ENCODE assay signal across 20 cellular contexts in genomic region chr2:222878284-222878876, GRCh38. TPM values are rescaled to one million over a fixed set of nuclear protein-coding genes. Genes with fewer than 3 reads are reported as not detected.
A peak's percentile ranks its signal among the peaks of the same experiment; 100 is the strongest.
DNase-seq lines count a peak whose midpoint lies in the region; ATAC-seq and TF ChIP-seq lines count a peak whose summit lies in the region.
"Had no signal": no experiment of that assay in that cellular context is flagged by ENCODE, and none has a peak within 500 bp of the region (broad histone marks: within the 10 kb centered on the region; RNA-seq: fewer than 3 reads in every experiment).

No MANE protein-coding gene starts in this region.

- H3K79me1 ChIP-seq in mesendoderm (ENCODE audit: low read length) = peaks cover 8% of the 10 kb centered on the region

- peak overlapping the region; percentile 29 for H3K4me2 ChIP-seq in mammary epithelial cell (ENCODE audit: insufficient read depth, low read depth, low read length)
- H3K4me2 ChIP-seq in mesendoderm (ENCODE audit: low read length) = no peak overlapping the region

- no peak overlapping the region for H2AK5ac ChIP-seq in mesendoderm (ENCODE audit: low read length)

- H3K4me3 Mint-ChIP-seq in stimulated activated naive CD8-positive, alpha-beta T cell treated with anti-CD3 and anti-CD28 coated beads, Interleukin-15, Interleukin-2, amounts not matched to agents 100 ng/mL and 50 ng/mL, for 24 hours = no peak overlapping the region
- H3K4me3 Mint-ChIP-seq in stimulated activated naive CD8-positive, alpha-beta T cell treated with anti-CD3 and anti-CD28 coated beads, Interleukin-15, amount 100 ng/mL, for 72 hours = no peak overlapping the region
- H3K4me3 Mint-ChIP-seq: activated naive CD8-positive, alpha-beta T cell treated with anti-CD3 and anti-CD28 coated beads, Interleukin-2, amount 10 ng/mL, durations not matched to agents 7 days and 5 days; natural killer cell had no signal

- no peak overlapping the region for H2BK5ac ChIP-seq in mesendoderm (ENCODE audit: low read length)

- H3K18ac ChIP-seq in mesendoderm (ENCODE audit: low read length) = no peak overlapping the region

- no peak overlapping the region for H2BK15ac ChIP-seq in mesendoderm (replicated peaks; ENCODE audit: low read depth)

- no peak for TF ChIP-seq CTCF in mammary epithelial cell (conservative IDR thresholded peaks at IDR 0.05 in 1 of 2, IDR thresholded peaks at IDR 0.05 in 1 of 2; ENCODE audit: extremely low read depth in 1 of 2, insufficient read depth in 1 of 2, low read depth in 1 of 2, low read length in 2 of 2)
- no peak for TF ChIP-seq CTCF in vagina (IDR thresholded peaks at IDR 0.05)

- H3K27me3 Mint-ChIP-seq in stimulated activated naive CD8-positive, alpha-beta T cell treated with anti-CD3 and anti-CD28 coated beads, Interleukin-15, Interleukin-2, amounts not matched to agents 100 ng/mL and 50 ng/mL, for 24 hours = no peaks in the 10 kb centered on the region
- no peaks in the 10 kb centered on the region for H3K27me3 Mint-ChIP-seq in stimulated activated naive CD8-positive, alpha-beta T cell treated with anti-CD3 and anti-CD28 coated beads, Interleukin-15, amount 100 ng/mL, for 72 hours
- H3K27me3 Mint-ChIP-seq: activated naive CD8-positive, alpha-beta T cell treated with anti-CD3 and anti-CD28 coated beads, Interleukin-2, amount 10 ng/mL, durations not matched to agents 7 days and 5 days had no signal

- no peaks in the 10 kb centered on the region for H3K27me3 ChIP-seq in mammary epithelial cell (ENCODE audit: insufficient read depth, low read length)
- H3K27me3 ChIP-seq in mesendoderm (ENCODE audit: insufficient read depth, low read length, poor library complexity) = no peaks in the 10 kb centered on the region
- no peaks in the 10 kb centered on the region for H3K27me3 ChIP-seq in vagina
- H3K27me3 ChIP-seq: uterus had no signal

- WGBS in mammary epithelial cell (ENCODE audit: low coverage, missing lambda C conversion rate) = 93% methylated on average over 5 of the region's 5 CpGs
- WGBS in mesendoderm (ENCODE audit: extremely low coverage, insufficient coverage, low lambda C conversion rate) = no CpG with 5 or more reads among the region's 5 CpGs

- H2AFZ ChIP-seq in mammary epithelial cell (ENCODE audit: low read depth, low read length) = no peak overlapping the region

- H3K36me3 ChIP-seq in mammary epithelial cell (ENCODE audit: insufficient read depth, low read length) (peaks cover 4% of the 10 kb centered on the region), mesendoderm (ENCODE audit: control insufficient read depth, insufficient read depth, low read length) (no peaks in the 10 kb centered on the region), vagina (no peaks in the 10 kb centered on the region)
- H3K36me3 ChIP-seq: uterus had no signal

- H3K9ac ChIP-seq in mammary epithelial cell (ENCODE audit: insufficient read depth, low read length) (no peak overlapping the region), mesendoderm (ENCODE audit: low read length) (no peak overlapping the region)

- H3K27ac ChIP-seq in mammary epithelial cell (ENCODE audit: insufficient read depth, low read depth, low read length) = peak overlapping the region; percentile 4
- no peak overlapping the region for H3K27ac ChIP-seq in mesendoderm (ENCODE audit: low read depth, low read length)
- no peak overlapping the region for H3K27ac ChIP-seq in vagina
- H3K27ac ChIP-seq: uterus had no signal

- TF ChIP-seq POLR2A in vagina (IDR thresholded peaks at IDR 0.05) = no peak

- no TSS peak for BruUV-seq in mammary epithelial cell (replicated peaks; lab: Mats Ljungman, UMichigan)

- H3K56ac ChIP-seq in mesendoderm (ENCODE audit: low read length) = no peak overlapping the region

- no peak overlapping the region for H4K5ac ChIP-seq in mesendoderm (ENCODE audit: low read length)

- CTCF ChIA-PET in mammary epithelial cell (lab: Charles Lee; ENCODE audit: low non-redundant PET) = no interaction called here

- H3K9me3 ChIP-seq in mammary epithelial cell (replicated peaks; ENCODE audit: insufficient read depth, low read length) (no peaks in the 10 kb centered on the region), vagina (no peaks in the 10 kb centered on the region)
- H3K9me3 ChIP-seq: uterus had no signal

- H3K23ac ChIP-seq in mesendoderm (ENCODE audit: low read length) = no peak overlapping the region

- in situ Hi-C loops in mammary epithelial cell (cut with MboI; ENCODE audit: low sequenced_read_pairs in 2 of 2) = no loop called here

- no peak overlapping the region for H2BK120ac ChIP-seq in mesendoderm (ENCODE audit: low read depth, low read length)

- no peak for ATAC-seq in stimulated activated naive CD8-positive, alpha-beta T cell treated with anti-CD3 and anti-CD28 coated beads, Interleukin-15, amount 100 ng/mL, for 72 hours
- ATAC-seq in GM18873 (IDR thresholded peaks at IDR 0.05; ENCODE audit: low FRiP score, unreplicated experiment) = no peak
- ATAC-seq in GM21737 (IDR thresholded peaks at IDR 0.05; ENCODE audit: unreplicated experiment) = no peak
- ATAC-seq: natural killer cell; stimulated activated naive CD8-positive, alpha-beta T cell treated with anti-CD3 and anti-CD28 coated beads, Interleukin-15, Interleukin-2, amounts not matched to agents 100 U/mL and 50 U/mL, for 24 hours had no signal

- H3K27ac Mint-ChIP-seq in stimulated activated naive CD8-positive, alpha-beta T cell treated with anti-CD3 and anti-CD28 coated beads, Interleukin-15, Interleukin-2, amounts not matched to agents 100 ng/mL and 50 ng/mL, for 24 hours = peak overlapping the region; percentile 2
- H3K27ac Mint-ChIP-seq in stimulated activated naive CD8-positive, alpha-beta T cell treated with anti-CD3 and anti-CD28 coated beads, Interleukin-15, amount 100 ng/mL, for 72 hours = no peak overlapping the region
- H3K27ac Mint-ChIP-seq: activated naive CD8-positive, alpha-beta T cell treated with anti-CD3 and anti-CD28 coated beads, Interleukin-2, amount 10 ng/mL, durations not matched to agents 7 days and 5 days; natural killer cell had no signal

- no peaks in the 10 kb centered on the region for H3K9me3 Mint-ChIP-seq in stimulated activated naive CD8-positive, alpha-beta T cell treated with anti-CD3 and anti-CD28 coated beads, Interleukin-15, Interleukin-2, amounts not matched to agents 100 ng/mL and 50 ng/mL, for 24 hours
- no peaks in the 10 kb centered on the region for H3K9me3 Mint-ChIP-seq in stimulated activated naive CD8-positive, alpha-beta T cell treated with anti-CD3 and anti-CD28 coated beads, Interleukin-15, amount 100 ng/mL, for 72 hours
- H3K9me3 Mint-ChIP-seq: activated naive CD8-positive, alpha-beta T cell treated with anti-CD3 and anti-CD28 coated beads, Interleukin-2, amount 10 ng/mL, durations not matched to agents 7 days and 5 days; natural killer cell had no signal

- dilution Hi-C loops in mammary epithelial cell (cut with HindIII; ENCODE audit: low sequenced_read_pairs) = no loop called here

- H3K79me2 ChIP-seq in mammary epithelial cell (ENCODE audit: insufficient read depth, low read length) (peaks cover 100% of the 10 kb centered on the region), mesendoderm (ENCODE audit: control insufficient read depth, insufficient read depth, low read length) (peaks cover 76% of the 10 kb centered on the region)

- peaks cover 3% of the 10 kb centered on the region for H3K36me3 Mint-ChIP-seq in stimulated activated naive CD8-positive, alpha-beta T cell treated with anti-CD3 and anti-CD28 coated beads, Interleukin-15, Interleukin-2, amounts not matched to agents 100 ng/mL and 50 ng/mL, for 24 hours (ENCODE audit: low read depth)
- H3K36me3 Mint-ChIP-seq: activated naive CD8-positive, alpha-beta T cell treated with anti-CD3 and anti-CD28 coated beads, Interleukin-2, amount 10 ng/mL, durations not matched to agents 7 days and 5 days; natural killer cell had no signal

- no peak overlapping the region for H4K8ac ChIP-seq in mesendoderm (ENCODE audit: low read depth, low read length)

- peaks cover 34% of the 10 kb centered on the region for H3K4me1 Mint-ChIP-seq in stimulated activated naive CD8-positive, alpha-beta T cell treated with anti-CD3 and anti-CD28 coated beads, Interleukin-15, Interleukin-2, amounts not matched to agents 100 ng/mL and 50 ng/mL, for 24 hours (ENCODE audit: low read depth)
- peaks cover 20% of the 10 kb centered on the region for H3K4me1 Mint-ChIP-seq in stimulated activated naive CD8-positive, alpha-beta T cell treated with anti-CD3 and anti-CD28 coated beads, Interleukin-15, amount 100 ng/mL, for 72 hours

- DNase-seq in stimulated activated naive CD8-positive, alpha-beta T cell treated with anti-CD3 and anti-CD28 coated beads, Interleukin-15, amount 100 ng/mL, for 72 hours = no peak
- DNase-seq in mammary epithelial cell = no peak
- DNase-seq in mesendoderm = peak; percentile 47
- no peak for DNase-seq in NCI-H2227 (lab: John Stamatoyannopoulos, UW; ENCODE audit: unreplicated experiment)
- no peak for DNase-seq in vagina (ENCODE audit: extremely low spot score in 2 of 2)
- DNase-seq: activated CD4-positive, alpha-beta T cell treated with anti-CD3 and anti-CD28 coated beads, Interleukin-2, amount 50 U/mL, for 4 hours; activated naive CD8-positive, alpha-beta T cell treated with anti-CD3 and anti-CD28 coated beads, Interleukin-2, amount 10 ng/mL, durations not matched to agents 7 days and 5 days; activated T-cell treated with anti-CD3 and anti-CD28 coated beads, Interleukin-2, amount 50 U/mL, for 1 hour; caudate nucleus; effector CD8-positive, alpha-beta T cell; GOT3; natural killer cell; NCI-H146; NCI-H446 treated with DMSO at 0.1 percent for 48 hours; stimulated activated CD4-positive, alpha-beta T cell treated with anti-CD3 and anti-CD28 coated beads, Interleukin-15, amount 100 ng/mL, for 24 hours; stimulated activated naive CD8-positive, alpha-beta T cell treated with anti-CD3 and anti-CD28 coated beads, Interleukin-15, Interleukin-2, amounts not matched to agents 100 U/mL and 50 U/mL, for 24 hours; uterus had no signal

- no peak overlapping the region for H3K4ac ChIP-seq in mesendoderm (ENCODE audit: low read depth, low read length)

- H4K20me1 ChIP-seq in mammary epithelial cell (ENCODE audit: insufficient read depth, low read length) = peaks cover 59% of the 10 kb centered on the region

- H3K4me1 ChIP-seq in mammary epithelial cell (ENCODE audit: insufficient read depth, low read length) (peaks cover 40% of the 10 kb centered on the region), mesendoderm (ENCODE audit: control insufficient read depth, low read depth, low read length) (peaks cover 3% of the 10 kb centered on the region), vagina (peaks cover 9% of the 10 kb centered on the region)

- H3K4me3 ChIP-seq in mammary epithelial cell (replicated peaks in 1 of 3; ENCODE audit: insufficient read depth in 1 of 3, low read depth in 2 of 3, low read length in 3 of 3) (no peak overlapping the region), mesendoderm (ENCODE audit: low read length) (no peak overlapping the region), vagina (no peak overlapping the region)
- H3K4me3 ChIP-seq: uterus had no signal

- intact Hi-C loops in mammary epithelial cell (cut with micrococcal nuclease) = loop anchor here (2.0 kb wide), 1 partner anchor 22 kb away; no protein-coding TSS in a partner anchor
- intact Hi-C loops in vagina (cut with DNase I) = no loop called here

RNA-seq across cellular contexts. Expression of gene ACSL3, which starts 17.5 kb away (rescaled TPM):
- 100 to 1,000 TPM; 199 to 213 TPM for total RNA-seq in mammary epithelial cell
- 110 TPM for polyA plus RNA-seq in mammary epithelial cell
- 656 TPM for polyA minus RNA-seq in mammary epithelial cell
- 81.5 TPM for polyA plus RNA-seq in mesendoderm (2013, experiment 1 of 2)
- polyA plus RNA-seq in mesendoderm (2013, experiment 2 of 2) = 84.2 TPM
- 60.4 TPM for total RNA-seq in vagina
